Comparison of ENCODE assay signal across 9 cellular contexts in the genomic region with DNA sequence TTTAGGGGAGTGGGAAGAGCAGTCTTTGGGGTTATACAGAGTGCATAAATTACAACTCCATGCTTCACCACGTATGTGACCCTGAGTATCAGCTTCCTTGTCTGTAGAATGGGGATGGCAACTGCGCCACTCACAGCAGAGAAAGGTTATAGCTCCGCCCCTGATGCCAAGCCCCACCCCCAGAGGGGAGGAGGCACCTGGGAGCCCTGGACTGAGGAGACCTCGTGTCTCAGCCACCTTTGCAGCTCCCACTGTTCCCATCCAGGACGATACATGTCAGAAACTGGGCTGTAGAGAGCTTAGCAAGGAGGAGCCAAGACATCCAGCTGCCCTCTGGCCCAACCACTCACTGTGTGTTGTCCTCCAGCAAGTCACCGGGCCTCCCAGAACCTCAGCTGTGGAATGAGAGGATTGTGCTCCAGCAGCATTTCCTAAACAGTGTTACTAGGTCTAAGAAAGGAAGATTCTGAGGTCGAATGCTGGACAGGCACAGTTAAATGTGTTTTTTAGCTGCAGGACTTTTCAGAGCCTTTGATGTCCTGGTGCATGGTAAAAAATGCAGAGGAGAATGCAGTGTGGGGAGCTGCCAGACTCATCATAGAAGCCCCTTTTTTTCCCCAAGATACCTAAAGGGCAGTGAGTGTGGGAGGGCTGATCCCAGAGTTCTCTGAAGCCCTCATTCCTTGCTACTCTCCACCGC. TPM values are rescaled to one million over a fixed set of nuclear protein-coding genes. Genes with fewer than 3 reads are reported as not detected.
DNase-seq lines count a peak whose midpoint lies in the region; ATAC-seq and TF ChIP-seq lines count a peak whose summit lies in the region.
"Had no signal": no experiment of that assay in that cellular context is flagged by ENCODE, and none has a peak within 500 bp of the region (broad histone marks: within the 10 kb centered on the region; RNA-seq: fewer than 3 reads in every experiment).

No MANE protein-coding gene starts in this region.

- no peak overlapping the region for H3K27ac Mint-ChIP-seq in T-helper 2 cell treated with Interferon-gamma antibody and Interleukin-4, amounts not matched to agents 5 μg/mL and 100 μg/mL, for 36 hours
- H3K27ac Mint-ChIP-seq in chondrocyte (ENCODE audit: unreplicated experiment) (no peak overlapping the region), glutamatergic neuron (ENCODE audit: unreplicated experiment) (no peak overlapping the region)
- H3K27ac Mint-ChIP-seq: nephron had no signal

- TF ChIP-seq CTCF in chondrocyte (IDR thresholded peaks at IDR 0.05): no peak
- TF ChIP-seq CTCF in glutamatergic neuron (IDR thresholded peaks at IDR 0.05; ENCODE audit: partially characterized antibody, unreplicated experiment): no peak

- peak; percentile 41 for DNase-seq in T-helper 2 cell treated with Interferon-gamma antibody and Interleukin-4, amounts not matched to agents 5 μg/mL and 100 μg/mL, for 36 hours (ENCODE audit: low spot score)
- DNase-seq in chondrocyte (ENCODE audit: low spot score) (peak; percentile 59), hypothalamus (lab: John Stamatoyannopoulos, UW) (no peak), glutamatergic neuron (no peak)
- peak; percentile 52 to 64 for DNase-seq in stimulated activated CD4-positive, alpha-beta T cell treated with anti-CD3 and anti-CD28 coated beads, Interleukin-4, amount 100 ng/mL, for 48 hours (ENCODE audit: low read depth in 2 of 2)
- DNase-seq: KG1 had no signal

- ATAC-seq in HG03342 (IDR thresholded peaks at IDR 0.05; ENCODE audit: unreplicated experiment) (peak; percentile 45), GM18907 (IDR thresholded peaks at IDR 0.05; ENCODE audit: unreplicated experiment) (no peak)

- H3K36me3 Mint-ChIP-seq in T-helper 2 cell treated with Interferon-gamma antibody and Interleukin-4, amounts not matched to agents 5 μg/mL and 100 μg/mL, for 36 hours (ENCODE audit: low read depth): no peaks in the 10 kb centered on the region
- H3K36me3 Mint-ChIP-seq in chondrocyte (ENCODE audit: low read depth) (peaks cover 2% of the 10 kb centered on the region), glutamatergic neuron (ENCODE audit: unreplicated experiment) (no peaks in the 10 kb centered on the region)

- H3K4me3 Mint-ChIP-seq in T-helper 2 cell treated with Interferon-gamma antibody and Interleukin-4, amounts not matched to agents 5 μg/mL and 100 μg/mL, for 36 hours: no peak overlapping the region
- H3K4me3 Mint-ChIP-seq in chondrocyte (ENCODE audit: unreplicated experiment) (no peak overlapping the region), glutamatergic neuron (ENCODE audit: unreplicated experiment) (no peak overlapping the region)
- H3K4me3 Mint-ChIP-seq: nephron had no signal

- H3K27me3 Mint-ChIP-seq in T-helper 2 cell treated with Interferon-gamma antibody and Interleukin-4, amounts not matched to agents 5 μg/mL and 100 μg/mL, for 36 hours (ENCODE audit: low read depth): peaks cover 2% of the 10 kb centered on the region
- H3K27me3 Mint-ChIP-seq in chondrocyte (ENCODE audit: low read depth): peaks cover 6% of the 10 kb centered on the region
- peaks cover 9% of the 10 kb centered on the region for H3K27me3 Mint-ChIP-seq in glutamatergic neuron (ENCODE audit: unreplicated experiment)

- peaks cover 26% of the 10 kb centered on the region for H3K4me1 Mint-ChIP-seq in T-helper 2 cell treated with Interferon-gamma antibody and Interleukin-4, amounts not matched to agents 5 μg/mL and 100 μg/mL, for 36 hours (ENCODE audit: low read depth)
- H3K4me1 Mint-ChIP-seq in chondrocyte (ENCODE audit: low read depth) (peaks cover 3% of the 10 kb centered on the region), glutamatergic neuron (ENCODE audit: low read depth, unreplicated experiment) (peaks cover 2% of the 10 kb centered on the region)

- H3K9me3 Mint-ChIP-seq in T-helper 2 cell treated with Interferon-gamma antibody and Interleukin-4, amounts not matched to agents 5 μg/mL and 100 μg/mL, for 36 hours: no peaks in the 10 kb centered on the region
- no peaks in the 10 kb centered on the region for H3K9me3 Mint-ChIP-seq in chondrocyte (ENCODE audit: low read depth)
- H3K9me3 Mint-ChIP-seq in glutamatergic neuron (ENCODE audit: unreplicated experiment): peaks cover 5% of the 10 kb centered on the region
- H3K9me3 Mint-ChIP-seq: nephron had no signal

RNA-seq across cellular contexts. Expression of gene BEAN1, which starts 49.4 kb away (rescaled TPM):
- 3.1 to 4.1 TPM (median 3.7 TPM) in 3 replicates for total RNA-seq in chondrocyte
- 1.8 TPM for total RNA-seq in glutamatergic neuron (ENCODE audit: unreplicated experiment)

Comparison
In these comparisons a context has a peak if more than half of its experiments do, and no peak if none do; other contexts are left out.
1. DNase-seq: peak in T-helper 2 cell treated with Interferon-gamma antibody and Interleukin-4, amounts not matched to agents 5 μg/mL and 100 μg/mL, for 36 hours (single experiment), chondrocyte (single experiment) and stimulated activated CD4-positive, alpha-beta T cell treated with anti-CD3 and anti-CD28 coated beads, Interleukin-4, amount 100 ng/mL, for 48 hours (2 of 2); none in hypothalamus (0 of 51) and glutamatergic neuron (single experiment).